Comparison of ENCODE assay signal across 7 cellular contexts in the genomic region with DNA sequence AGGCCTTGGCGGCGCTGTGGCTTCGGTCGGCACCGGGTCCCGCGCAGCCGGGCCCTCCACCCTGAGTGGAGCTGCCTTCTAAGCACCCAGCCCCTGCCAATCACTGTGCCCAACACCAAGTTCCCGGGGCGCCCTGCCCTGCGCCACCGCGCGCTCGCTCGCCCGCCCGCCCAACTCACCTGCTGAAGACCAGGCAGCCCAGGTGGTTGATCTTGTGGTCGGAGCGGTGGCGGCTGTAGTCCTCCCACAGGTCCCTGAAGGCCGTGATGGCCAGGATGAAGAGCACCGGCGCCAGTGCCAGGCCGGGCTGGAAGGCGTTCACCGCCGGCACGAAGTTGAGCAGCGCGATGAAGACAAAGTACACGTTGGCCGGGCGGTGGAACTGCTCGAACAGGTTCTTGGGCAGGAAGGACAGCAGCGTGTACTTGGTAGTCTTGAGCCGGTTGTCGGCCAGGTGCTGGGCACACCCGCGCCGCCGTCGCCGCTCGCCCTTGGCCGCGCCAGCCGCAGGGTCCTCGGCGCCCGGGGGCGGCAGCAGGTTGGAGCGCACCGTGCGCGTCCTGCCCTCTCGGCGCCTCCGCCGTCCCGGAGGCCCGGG. TPM values are rescaled to one million over a fixed set of nuclear protein-coding genes. Genes with fewer than 3 reads are reported as not detected.
DNase-seq lines count a peak whose midpoint lies in the region; ATAC-seq and TF ChIP-seq lines count a peak whose summit lies in the region.

No MANE protein-coding gene starts in this region.

- no TSS peak for BruUV-seq in Panc1 (replicated peaks; lab: Mats Ljungman, UMichigan)

- H3K27me3 ChIP-seq in Panc1 (ENCODE audit: control insufficient read depth, insufficient read depth, low read length), result no peaks in the 10 kb centered on the region
- H3K27me3 ChIP-seq in iPS-18a (ENCODE audit: control insufficient read depth, insufficient read depth, low read length), result peaks cover 65% of the 10 kb centered on the region

- DNase-seq in Panc1 (ENCODE audit: low read depth, low spot score) (no peak), A172 (ENCODE audit: low spot score) (no peak)
- DNase-seq in activated naive CD4-positive, alpha-beta T cell treated with anti-CD3 and anti-CD28 coated beads, Interleukin-2, amount 50 U/mL, for 72 hours (ENCODE audit: low spot score in 2 of 2), result peak in 1 of 2 donors; percentile 70
- DNase-seq in stimulated activated CD4-positive, alpha-beta T cell treated with anti-CD3 and anti-CD28 coated beads, Interleukin-12 subunit alpha, Interleukin-12 subunit beta, amount 100 ng/mL, for 4 hours, result peak; percentile 53

- H3K9me3 Mint-ChIP-seq in activated naive CD4-positive, alpha-beta T cell treated with anti-CD3 and anti-CD28 coated beads, Interleukin-2, amount 50 U/mL, for 72 hours, result no peaks in the 10 kb centered on the region

- intact Hi-C loops in Panc1 (cut with micrococcal nuclease; ENCODE audit: unreplicated experiment), result no loop called here

- no peak overlapping the region for H3K9ac ChIP-seq in iPS-18a (ENCODE audit: low read length)

- ATAC-seq in Panc1 (peak; percentile 52), HG03565 (IDR thresholded peaks at IDR 0.05; ENCODE audit: unreplicated experiment) (no peak), HG02759 (IDR thresholded peaks at IDR 0.05; ENCODE audit: unreplicated experiment) (no peak)
- ATAC-seq in activated naive CD4-positive, alpha-beta T cell treated with anti-CD3 and anti-CD28 coated beads, Interleukin-2, amount 50 U/mL, for 72 hours, result peak; percentile 51 to 54

- peak overlapping the region; percentile 97 to 98 for H3K27ac Mint-ChIP-seq in activated naive CD4-positive, alpha-beta T cell treated with anti-CD3 and anti-CD28 coated beads, Interleukin-2, amount 50 U/mL, for 72 hours

- TF ChIP-seq CTCF in Panc1 (IDR thresholded peaks at IDR 0.05), result no peak

- CTCF ChIA-PET in Panc1 (lab: Charles Lee), result no interaction called here

- no peak overlapping the region for H3K27ac ChIP-seq in Panc1 (ENCODE audit: low read length)
- H3K27ac ChIP-seq in iPS-18a (ENCODE audit: low read length), result no peak overlapping the region

- peaks cover 32 to 33% of the 10 kb centered on the region in 2 donors for H3K36me3 Mint-ChIP-seq in activated naive CD4-positive, alpha-beta T cell treated with anti-CD3 and anti-CD28 coated beads, Interleukin-2, amount 50 U/mL, for 72 hours

- H3K4me3 ChIP-seq in Panc1 (ENCODE audit: low read depth in 2 of 2, low read length in 2 of 2) (peak overlapping the region; percentile 18 to 27), iPS-18a (ENCODE audit: low read length) (peak overlapping the region; percentile 68)

- in situ Hi-C loops in Panc1 (cut with HindIII; ENCODE audit: low pct_unique_long_range_greater_than_20kb, low sequenced_read_pairs), result no loop called here

- POLR2A ChIA-PET in Panc1 (lab: Charles Lee), result no interaction called here

- H3K4me1 ChIP-seq in Panc1 (ENCODE audit: control insufficient read depth, insufficient read depth, low read length), result no peaks in the 10 kb centered on the region
- H3K4me1 ChIP-seq in iPS-18a (ENCODE audit: control insufficient read depth, low read depth, low read length), result no peaks in the 10 kb centered on the region

- H3K36me3 ChIP-seq in Panc1 (ENCODE audit: control insufficient read depth, insufficient read depth, low read length) (no peaks in the 10 kb centered on the region), iPS-18a (ENCODE audit: control insufficient read depth, low read depth, low read length) (no peaks in the 10 kb centered on the region)

- H3K9me3 ChIP-seq in Panc1 (ENCODE audit: control insufficient read depth, insufficient read depth, low read depth, low read length), result no peaks in the 10 kb centered on the region
- H3K9me3 ChIP-seq in iPS-18a (ENCODE audit: control insufficient read depth, low read depth, low read length), result no peaks in the 10 kb centered on the region

RNA-seq across cellular contexts. Expression of a gene that starts 0.6 kb away (rescaled TPM):
- total RNA-seq in Panc1 (2021; ENCODE audit: unreplicated experiment), result 0.31 TPM
- polyA plus RNA-seq in Panc1 (2012; ENCODE audit: insufficient read length), result 0.44 TPM
- total RNA-seq in activated naive CD4-positive, alpha-beta T cell treated with anti-CD3 and anti-CD28 coated beads, Interleukin-2, amount 50 U/mL, for 72 hours, result 10 to 100 TPM; 16.6 to 44.6 TPM
- total RNA-seq in A172 (2014; rRNA removed; shearing (Covaris generic)), result not detected in 2 replicates

Comparison
In these comparisons a context has a peak if more than half of its experiments do, and no peak if none do; other contexts are left out.
1. ATAC-seq: peak in Panc1 (single experiment) and activated naive CD4-positive, alpha-beta T cell treated with anti-CD3 and anti-CD28 coated beads, Interleukin-2, amount 50 U/mL, for 72 hours (2 of 2); none in HG03565 (single experiment) and HG02759 (single experiment).
2. RNA of a gene that starts 0.6 kb away (total RNA-seq): 16.6 to 44.6 TPM in activated naive CD4-positive, alpha-beta T cell treated with anti-CD3 and anti-CD28 coated beads, Interleukin-2, amount 50 U/mL, for 72 hours; 0.31 TPM in Panc1 (single experiment) and not detected in A172; every median in the first group is over 10 times any median in the second.